ENCODE assay signal across 13 cellular contexts in genomic region chr1:231507476-231508355, GRCh38. TPM values are rescaled to one million over a fixed set of nuclear protein-coding genes. Genes with fewer than 3 reads are reported as not detected.
DNase-seq lines count a peak whose midpoint lies in the region; ATAC-seq, FAIRE-seq and TF ChIP-seq lines count a peak whose summit lies in the region.
"Had no signal": no experiment of that assay in that cellular context is flagged by ENCODE, and none has a peak within 500 bp of the region (broad histone marks: within the 10 kb centered on the region; RNA-seq: fewer than 3 reads in every experiment).

No MANE protein-coding gene starts in this region.

- H2AFZ ChIP-seq in ACC112 (ENCODE audit: low read length, unreplicated experiment) (peak overlapping the region; percentile 68), GM12878 (ENCODE audit: control insufficient read depth, low read depth, low read length) (peak overlapping the region; percentile 55), osteoblast (ENCODE audit: low read length) (no peak overlapping the region)

- H3K79me2 ChIP-seq in ACC112 (ENCODE audit: control insufficient read depth, insufficient read depth, low read length, unreplicated experiment) (no peaks in the 10 kb centered on the region), GM12878 (ENCODE audit: control insufficient read depth, insufficient read depth, low read length) (no peaks in the 10 kb centered on the region), osteoblast (ENCODE audit: insufficient read depth, low read length) (no peaks in the 10 kb centered on the region)

- H3K4me2 ChIP-seq in GM12878 (ENCODE audit: control insufficient read depth, insufficient read depth) (0 out of 2 replicates have a peak overlapping the region, but pooled peaks have one; percentile 1), osteoblast (ENCODE audit: insufficient read depth, low read length) (no peak overlapping the region)

- H3K9me3 Mint-ChIP-seq in endothelial cell (ENCODE audit: unreplicated experiment) = no peaks in the 10 kb centered on the region

- RAD21 ChIA-PET in GM12878 (lab: Charles Lee; ENCODE audit: unreplicated experiment) = interaction anchor here (1.2 to 1.3 kb wide), 2 partner anchors 14 to 89 kb away, joined by 3 to 4 read pairs; no protein-coding TSS in a partner anchor

- in situ Hi-C loops in GM12878 (cut with MboI) = no loop called here

- CTCF ChIA-PET in GM12878 (lab: Yijun Ruan, JAX) = interaction anchor here (1.0 to 1.5 kb wide), 2 partner anchors 19 to 150 kb away, joined by 3 read pairs; no protein-coding TSS in a partner anchor

- H3K4me3 Mint-ChIP-seq in endothelial cell (ENCODE audit: unreplicated experiment) = no peak overlapping the region

- BruUV-seq in GM12878 (replicated peaks; lab: Mats Ljungman, UMichigan) = no TSS peak

- no peak for TF ChIP-seq EP300 in GM12878 (IDR thresholded peaks at IDR 0.05; ENCODE audit: borderline replicate concordance in 1 of 2, control insufficient read depth in 1 of 2, low read depth in 2 of 2, low read length in 2 of 2)

- H3K9me3 ChIP-seq in GM12878 (replicated peaks; ENCODE audit: control insufficient read depth, insufficient read depth, low read length) (peaks cover 1% of the 10 kb centered on the region; the same call in 2 of the 3 replicates), osteoblast (ENCODE audit: low read depth, low read length) (no peaks in the 10 kb centered on the region)

- no peak for TF ChIP-seq RAD21 in GM12878 (IDR thresholded peaks at IDR 0.05; ENCODE audit: insufficient read depth, low read depth, low read length)

- WGBS in GM12878 (ENCODE audit: insufficient coverage, insufficient replicate concordance, low lambda C conversion rate, missing lambda C conversion rate) = 32% methylated on average over 9 of the region's 9 CpGs

- H3K4me1 ChIP-seq in ACC112 (ENCODE audit: control insufficient read depth, insufficient read depth, low read length, unreplicated experiment) (peaks cover 10% of the 10 kb centered on the region), GM12878 (ENCODE audit: control insufficient read depth, insufficient read depth, low read length) (peaks cover 3% of the 10 kb centered on the region), osteoblast (ENCODE audit: insufficient read depth, low read length) (peaks cover 5% of the 10 kb centered on the region)

- H3K27me3 ChIP-seq in ACC112 (ENCODE audit: insufficient read depth, low read length) = no peaks in the 10 kb centered on the region
- H3K27me3 ChIP-seq in GM12878 (replicated peaks in 1 of 2; ENCODE audit: control insufficient read depth in 2 of 2, insufficient read depth in 2 of 2, low read length in 1 of 2) = no peaks in the 10 kb centered on the region
- no peaks in the 10 kb centered on the region for H3K27me3 ChIP-seq in osteoblast (ENCODE audit: insufficient read depth, low read length)

- H4K20me1 ChIP-seq in GM12878 (ENCODE audit: control insufficient read depth, insufficient read depth) (no peaks in the 10 kb centered on the region), osteoblast (ENCODE audit: insufficient read depth, low read length) (no peaks in the 10 kb centered on the region)

- H3K36me3 ChIP-seq in ACC112 (ENCODE audit: insufficient read depth, low read length) (no peaks in the 10 kb centered on the region), GM12878 (ENCODE audit: control insufficient read depth in 2 of 2, insufficient read depth in 2 of 2, low read length in 1 of 2) (no peaks in the 10 kb centered on the region), osteoblast (ENCODE audit: insufficient read depth, low read length) (no peaks in the 10 kb centered on the region)

- TF ChIP-seq POLR2A in GM12878 (IDR thresholded peaks at IDR 0.05; ENCODE audit: low read depth, low read length) = no peak

- POLR2A ChIA-PET in GM12878 (lab: Charles Lee) = no interaction called here

- DNase-seq in GM12878 (ENCODE audit: low read depth, low spot score) = no peak
- DNase-seq in NCI-H2081 (lab: John Stamatoyannopoulos, UW) = no peak
- no peak for DNase-seq in endothelial cell (ENCODE audit: low spot score)
- no peak for DNase-seq in osteoblast (ENCODE audit: insufficient read length, low spot score, missing footprints)
- DNase-seq in NOMO-1 treated with DMSO at 0.1 percent for 48 hours (lab: John Stamatoyannopoulos, UW; ENCODE audit: unreplicated experiment) = no peak
- DNase-seq: DMS79, Karpas-422, kidney, NCI-H1694, SIG-M5 had no signal

- ATAC-seq in GM19395 (IDR thresholded peaks at IDR 0.05; ENCODE audit: unreplicated experiment) (peak; percentile 68), HG02981 (IDR thresholded peaks at IDR 0.05; ENCODE audit: unreplicated experiment) (peak; percentile 57), GM12878 (peak; percentile 67)

- H3K4me3 ChIP-seq in ACC112 (ENCODE audit: low read depth, low read length) (no peak overlapping the region), GM12878 (no peak overlapping the region), osteoblast (ENCODE audit: insufficient read depth, low read length) (no peak overlapping the region)

- no peak for FAIRE-seq in GM12878 (lab: Jason Lieb, UNC)
- FAIRE-seq: kidney had no signal

- SMC1A ChIA-PET in GM12878 (lab: Charles Lee; ENCODE audit: uncharacterized antibody, unreplicated experiment) = interaction anchor here (0.8 to 1.3 kb wide), 4 partner anchors 11 to 865 kb away, joined by 3 to 5 read pairs (median 4); partner anchors contain the start of gene COG2

- TF ChIP-seq CTCF in GM12878 (IDR thresholded peaks at IDR 0.05 in 2 of 3, conservative IDR thresholded peaks at IDR 0.05 in 1 of 3; ENCODE audit: control insufficient read depth in 2 of 3, extremely low read depth in 1 of 3, insufficient read depth in 1 of 3, low read depth in 3 of 3, low read length in 3 of 3) (no peak), endothelial cell (IDR thresholded peaks at IDR 0.05; ENCODE audit: unreplicated experiment) (no peak), osteoblast (IDR thresholded peaks at IDR 0.05; ENCODE audit: extremely low read depth, low read depth, low read length) (no peak)

- H3K27ac ChIP-seq in ACC112 (ENCODE audit: low read depth, low read length) (no peak overlapping the region), GM12878 (ENCODE audit: control insufficient read depth, insufficient read depth) (0 out of 2 replicates have a peak overlapping the region, but pooled peaks have one; percentile 6), osteoblast (ENCODE audit: low read depth, low read length) (no peak overlapping the region)

- peaks cover 2% of the 10 kb centered on the region for H3K36me3 Mint-ChIP-seq in endothelial cell (ENCODE audit: low read depth, unreplicated experiment)

- H3K9ac ChIP-seq in GM12878 (ENCODE audit: control insufficient read depth, insufficient read depth, low read length) = no peak overlapping the region

- no peaks in the 10 kb centered on the region for H3K27me3 Mint-ChIP-seq in endothelial cell (ENCODE audit: unreplicated experiment)

- intact Hi-C loops in GM12878 (cut with micrococcal nuclease; ENCODE audit: unreplicated experiment) = no loop called here

- H3K4me1 Mint-ChIP-seq in endothelial cell (ENCODE audit: unreplicated experiment) = no peaks in the 10 kb centered on the region

- H3K27ac Mint-ChIP-seq in endothelial cell (ENCODE audit: unreplicated experiment) = no peak overlapping the region

TF ChIP-seq in GM12878, 131 proteins besides CTCF, POLR2A, EP300 and RAD21:
- TF ChIP-seq BCL3 (IDR thresholded peaks at IDR 0.05; ENCODE audit: borderline replicate concordance, insufficient read depth, low read depth, low read length, poor library complexity, severe bottlenecking) (peak; percentile 16), EED (IDR thresholded peaks at IDR 0.05; ENCODE audit: low read depth) (0 out of 2 replicates have a peak, but pooled peaks have one; percentile 29), JUNB (IDR thresholded peaks at IDR 0.05) (peak; percentile 58), STAT1 (conservative IDR thresholded peaks at IDR 0.05) (no peak), MTA2 (IDR thresholded peaks at IDR 0.05; ENCODE audit: low read depth) (peak; percentile 14; the same call in 1 of the 2 replicates), NRF1 (conservative IDR thresholded peaks at IDR 0.05; ENCODE audit: low read depth, low read length) (no peak)

RNA-seq across cellular contexts. Expression of gene TSNAX, which starts 20.8 kb away (rescaled TPM):
- 73.1 and 76.7 TPM in 2 replicates for total RNA-seq in GM12878 (2013; cell fraction: nucleolus; rRNA removed)
- total RNA-seq in GM12878 (2014; rRNA removed) (25.4 and 29.3 TPM in 2 replicates), GM12878 (2014; rRNA removed; fragmentation: Illumina TruSeq; extraction: Trizol) (46.4 and 47.0 TPM in 2 replicates), GM12878 (2021) (26.5 and 30.3 TPM in 2 replicates), endothelial cell (ENCODE audit: unreplicated experiment) (35.4 TPM), osteoblast (44.5 TPM in 2 replicates)
- 12.0 TPM for polyA plus RNA-seq in GM12878 (2011; ENCODE audit: low read depth)
- polyA plus RNA-seq in GM12878 (2011; rRNA removed) (27.8 and 43.7 TPM in 2 replicates), GM12878 (2014; fragmentation: Illumina TruSeq; extraction: Trizol) (36.2 and 44.6 TPM in 2 replicates), GM12878 (2014; fragmentation: Nextera tagmentation; extraction: Ambion mirVana) (10 to 100 TPM; 35.0 to 42.4 TPM), GM12878 (2014; rRNA removed) (21.6 and 24.8 TPM in 2 replicates), GM12878 (2016; fragmentation: Nextera tagmentation; extraction: Ambion mirVana) (10 to 100 TPM; 47.0 to 49.7 TPM)
- polyA plus RNA-seq in GM12878 (2011; cell fraction: cytosol; rRNA removed) = 9.5 and 12.0 TPM in 2 replicates
- 6.3 and 10.2 TPM in 2 replicates for polyA plus RNA-seq in GM12878 (2011; cell fraction: nucleus; rRNA removed)
- polyA plus RNA-seq in GM12878 (2012) = 20.5 and 22.8 TPM in 2 replicates
- polyA minus RNA-seq in GM12878 (2011; rRNA and poly(A)+ RNA removed) = 43.8 and 47.3 TPM in 2 replicates
- polyA minus RNA-seq in GM12878 (2011; cell fraction: cytosol; rRNA and poly(A)+ RNA removed) = 8.0 and 9.4 TPM in 2 replicates
- polyA minus RNA-seq in GM12878 (2011; cell fraction: nucleus; rRNA and poly(A)+ RNA removed) = 11.4 and 13.8 TPM in 2 replicates
